ENCODE assay signal across 27 cellular contexts in genomic region chr3:11452312-11452711, GRCh38.
"Had no signal": no experiment of that assay in that cellular context is flagged by ENCODE, and none has a peak within 500 bp of the region (broad histone marks: within the 10 kb centered on the region; RNA-seq: fewer than 3 reads in every experiment).

No MANE protein-coding gene starts in this region.

- H3K9me3 ChIP-seq: adrenal gland, ascending aorta, heart right ventricle, sigmoid colon, thyroid gland had no signal

- H3K27me3 Mint-ChIP-seq: activated naive CD8-positive, alpha-beta T cell; stimulated activated naive CD8-positive, alpha-beta T cell treated with anti-CD3 and anti-CD28 coated beads, Interleukin-15, Interleukin-2, amounts not matched to agents 100 ng/mL and 50 ng/mL, for 24 hours had no signal

- H3K9me3 Mint-ChIP-seq: activated T-cell treated with anti-CD3 and anti-CD28 coated beads, Interleukin-2, amount 50 U/mL, for 4 hours; activated T-helper 2 cell treated with anti-CD3 and anti-CD28 coated beads, Interferon-gamma antibody, Interleukin-2, Interleukin-4, amounts not matched to agents 10 μg/mL and 5 μg/mL and 100 μg/mL, durations not matched to agents 14 hours and 24 hours and 36 hours; stimulated activated naive CD8-positive, alpha-beta T cell treated with anti-CD3 and anti-CD28 coated beads, Interleukin-15, Interleukin-2, amounts not matched to agents 100 ng/mL and 50 ng/mL, for 24 hours had no signal

- H3K4me1 ChIP-seq: adrenal gland, thyroid gland had no signal

- H3K27ac Mint-ChIP-seq: activated naive CD8-positive, alpha-beta T cell; activated T-helper 2 cell treated with anti-CD3 and anti-CD28 coated beads, Interferon-gamma antibody, Interleukin-2, Interleukin-4, amounts not matched to agents 10 μg/mL and 5 μg/mL and 100 μg/mL, durations not matched to agents 14 hours and 24 hours and 36 hours; stimulated activated naive CD8-positive, alpha-beta T cell treated with anti-CD3 and anti-CD28 coated beads, Interleukin-15, Interleukin-2, amounts not matched to agents 100 ng/mL and 50 ng/mL, for 24 hours had no signal

- H3K4me3 Mint-ChIP-seq: activated naive CD8-positive, alpha-beta T cell; activated T-cell treated with anti-CD3 and anti-CD28 coated beads, Interleukin-2, amount 50 U/mL, for 4 hours; neural crest cell; stimulated activated naive CD8-positive, alpha-beta T cell treated with anti-CD3 and anti-CD28 coated beads, Interleukin-15, Interleukin-2, amounts not matched to agents 100 ng/mL and 50 ng/mL, for 24 hours had no signal

- H3K27me3 ChIP-seq: adrenal gland, ascending aorta, brain microvascular endothelial cell, heart right ventricle, sigmoid colon, thyroid gland had no signal

- DNase-seq: activated CD4-positive, alpha-beta T cell treated with anti-CD3 and anti-CD28 coated beads for 4 hours; activated CD4-positive, alpha-beta T cell treated with anti-CD3 and anti-CD28 coated beads, Interleukin-2, amount 50 U/mL, for 48 hours; activated CD4-positive, CD25-positive, alpha-beta regulatory T cell; activated CD8-positive, alpha-beta memory T cell treated with anti-CD3 and anti-CD28 coated beads, Interleukin-2, amount 50 U/mL, for 48 hours; activated naive CD4-positive, alpha-beta T cell; activated T-cell treated with anti-CD3 and anti-CD28 coated beads, Interleukin-2, amount 50 U/mL, for 4 hours; adrenal gland; brain microvascular endothelial cell; central memory CD4-positive, alpha-beta T cell; effector CD4-positive, alpha-beta T cell; heart right ventricle; islet precursor cell; left colon; midbrain; occipital lobe; posterior cingulate gyrus; sigmoid colon; stimulated activated CD4-positive, alpha-beta T cell treated with anti-CD3 and anti-CD28 coated beads, Interleukin-12 subunit alpha, Interleukin-12 subunit beta, amount 100 ng/mL, for 4 hours; T-helper 9 cell; thyroid gland had no signal

- ATAC-seq: activated T-cell treated with anti-CD3 and anti-CD28 coated beads, Interleukin-2, amount 50 U/mL, for 4 hours; left colon had no signal

- H3K4me3 ChIP-seq: adrenal gland, ascending aorta, coronary artery, heart right ventricle, lung, sigmoid colon, thyroid gland had no signal

- H3K36me3 ChIP-seq: adrenal gland, ascending aorta, brain microvascular endothelial cell, heart right ventricle, sigmoid colon, thyroid gland had no signal
